ENCODE assay signal across 1 cellular context in the genomic region with DNA sequence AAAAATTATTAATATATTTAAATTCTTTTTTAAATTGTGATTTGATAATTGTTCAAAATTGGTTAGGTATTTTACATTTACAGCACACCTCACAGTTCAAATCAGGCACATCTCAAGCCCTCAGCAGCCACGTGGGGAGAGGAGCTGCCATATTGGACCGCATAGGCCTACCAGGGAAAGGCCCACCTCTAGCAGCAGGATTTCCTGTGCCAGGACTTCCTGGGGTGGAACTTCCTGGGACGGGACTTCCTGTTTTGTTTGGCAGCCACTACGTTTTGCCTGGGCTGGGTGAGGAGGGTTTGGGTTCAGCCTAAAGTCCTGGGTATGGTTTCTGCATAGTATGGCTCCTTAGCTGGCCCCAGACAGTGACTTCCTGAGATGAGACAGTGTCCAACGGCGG.
TF ChIP-seq lines count a peak whose summit lies in the region.

No MANE protein-coding gene starts in this region.

TF ChIP-seq in HEK293, 187 proteins besides CTCF, POLR2A, EP300 and RAD21 (continued from another document):
- TF ChIP-seq, protein P1, sequence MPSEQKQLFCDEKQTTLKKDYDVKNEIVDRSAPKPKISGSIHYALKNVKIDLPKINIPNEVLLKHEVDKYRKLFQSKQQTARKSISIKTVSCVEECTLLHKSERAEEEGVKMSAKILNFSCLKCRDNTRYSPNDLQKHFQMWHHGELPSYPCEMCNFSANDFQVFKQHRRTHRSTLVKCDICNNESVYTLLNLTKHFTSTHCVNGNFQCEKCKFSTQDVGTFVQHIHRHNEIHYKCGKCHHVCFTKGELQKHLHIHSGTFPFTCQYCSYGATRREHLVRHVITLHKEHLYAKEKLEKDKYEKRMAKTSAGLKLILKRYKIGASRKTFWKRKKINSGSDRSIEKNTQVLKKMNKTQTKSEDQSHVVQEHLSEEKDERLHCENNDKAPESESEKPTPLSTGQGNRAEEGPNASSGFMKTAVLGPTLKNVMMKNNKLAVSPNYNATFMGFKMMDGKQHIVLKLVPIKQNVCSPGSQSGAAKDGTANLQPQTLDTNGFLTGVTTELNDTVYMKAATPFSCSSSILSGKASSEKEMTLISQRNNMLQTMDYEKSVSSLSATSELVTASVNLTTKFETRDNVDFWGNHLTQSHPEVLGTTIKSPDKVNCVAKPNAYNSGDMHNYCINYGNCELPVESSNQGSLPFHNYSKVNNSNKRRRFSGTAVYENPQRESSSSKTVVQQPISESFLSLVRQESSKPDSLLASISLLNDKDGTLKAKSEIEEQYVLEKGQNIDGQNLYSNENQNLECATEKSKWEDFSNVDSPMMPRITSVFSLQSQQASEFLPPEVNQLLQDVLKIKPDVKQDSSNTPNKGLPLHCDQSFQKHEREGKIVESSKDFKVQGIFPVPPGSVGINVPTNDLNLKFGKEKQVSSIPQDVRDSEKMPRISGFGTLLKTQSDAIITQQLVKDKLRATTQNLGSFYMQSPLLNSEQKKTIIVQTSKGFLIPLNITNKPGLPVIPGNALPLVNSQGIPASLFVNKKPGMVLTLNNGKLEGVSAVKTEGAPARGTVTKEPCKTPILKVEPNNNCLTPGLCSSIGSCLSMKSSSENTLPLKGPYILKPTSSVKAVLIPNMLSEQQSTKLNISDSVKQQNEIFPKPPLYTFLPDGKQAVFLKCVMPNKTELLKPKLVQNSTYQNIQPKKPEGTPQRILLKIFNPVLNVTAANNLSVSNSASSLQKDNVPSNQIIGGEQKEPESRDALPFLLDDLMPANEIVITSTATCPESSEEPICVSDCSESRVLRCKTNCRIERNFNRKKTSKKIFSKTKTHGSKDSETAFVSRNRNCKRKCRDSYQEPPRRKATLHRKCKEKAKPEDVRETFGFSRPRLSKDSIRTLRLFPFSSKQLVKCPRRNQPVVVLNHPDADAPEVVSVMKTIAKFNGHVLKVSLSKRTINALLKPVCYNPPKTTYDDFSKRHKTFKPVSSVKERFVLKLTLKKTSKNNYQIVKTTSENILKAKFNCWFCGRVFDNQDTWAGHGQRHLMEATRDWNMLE (tag by site-specific recombination; conservative IDR thresholded peaks at IDR 0.05; ENCODE audit: low read depth) = peak; percentile 62; the same call in 1 of the 2 replicates
- TF ChIP-seq, protein P2, sequence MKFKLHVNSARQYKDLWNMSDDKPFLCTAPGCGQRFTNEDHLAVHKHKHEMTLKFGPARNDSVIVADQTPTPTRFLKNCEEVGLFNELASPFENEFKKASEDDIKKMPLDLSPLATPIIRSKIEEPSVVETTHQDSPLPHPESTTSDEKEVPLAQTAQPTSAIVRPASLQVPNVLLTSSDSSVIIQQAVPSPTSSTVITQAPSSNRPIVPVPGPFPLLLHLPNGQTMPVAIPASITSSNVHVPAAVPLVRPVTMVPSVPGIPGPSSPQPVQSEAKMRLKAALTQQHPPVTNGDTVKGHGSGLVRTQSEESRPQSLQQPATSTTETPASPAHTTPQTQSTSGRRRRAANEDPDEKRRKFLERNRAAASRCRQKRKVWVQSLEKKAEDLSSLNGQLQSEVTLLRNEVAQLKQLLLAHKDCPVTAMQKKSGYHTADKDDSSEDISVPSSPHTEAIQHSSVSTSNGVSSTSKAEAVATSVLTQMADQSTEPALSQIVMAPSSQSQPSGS (tag by site-specific recombination; IDR thresholded peaks at IDR 0.05; ENCODE audit: low read depth) = no peak
- TF ChIP-seq ZNF585B (tag by site-specific recombination; IDR thresholded peaks at IDR 0.05) = no peak
